7 cellular contexts compared by ENCODE assay signal in genomic region chrX:36859231-36859630, GRCh38.
"Had no signal": no experiment of that assay in that cellular context is flagged by ENCODE, and none has a peak within 500 bp of the region (broad histone marks: within the 10 kb centered on the region; RNA-seq: fewer than 3 reads in every experiment).

No MANE protein-coding gene starts in this region.

- DNase-seq: GM23248, GOT3, H7, HFFc6, IMR-90 had no signal

- ATAC-seq: HCT116, K562 had no signal
